Comparison of ENCODE assay signal across 28 cellular contexts in the genomic region with DNA sequence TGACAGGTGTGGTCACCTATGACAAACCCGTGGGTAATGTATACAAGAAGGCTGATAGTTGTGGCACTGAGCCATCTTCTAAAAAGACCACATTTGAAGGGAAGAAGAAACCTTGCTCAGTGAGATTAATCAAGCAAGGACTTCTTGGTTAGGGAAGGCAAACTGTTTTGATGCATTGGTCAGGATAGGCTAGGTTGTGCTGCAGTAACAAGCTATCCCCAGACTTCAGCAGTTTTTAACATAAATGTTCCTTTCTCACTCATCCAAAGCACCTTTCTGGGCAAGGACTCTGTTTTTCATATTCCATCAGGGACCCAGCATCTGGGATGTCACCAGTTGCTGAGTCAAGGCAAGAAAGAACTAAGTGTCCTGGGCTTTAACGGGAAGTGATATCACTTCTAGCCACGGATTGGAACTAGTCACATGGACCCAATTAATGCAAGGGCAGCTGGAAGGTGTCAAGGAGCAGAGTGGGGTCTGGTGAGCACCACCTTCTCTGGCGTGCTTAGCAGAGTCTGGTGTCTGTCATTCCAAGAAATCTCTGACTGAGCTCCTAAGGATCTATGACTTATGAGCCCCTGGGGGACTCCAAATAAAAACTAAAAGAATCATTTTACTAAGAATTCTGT. TPM values are rescaled to one million over a fixed set of nuclear protein-coding genes. Genes with fewer than 3 reads are reported as not detected.
"Had no signal": no experiment of that assay in that cellular context is flagged by ENCODE, and none has a peak within 500 bp of the region (broad histone marks: within the 10 kb centered on the region; RNA-seq: fewer than 3 reads in every experiment).

No MANE protein-coding gene starts in this region.

- H3K4me3 ChIP-seq: body of pancreas, colonic mucosa, dorsolateral prefrontal cortex, gastrocnemius medialis had no signal

- ATAC-seq: activated CD4-positive, alpha-beta T cell treated with anti-CD3 and anti-CD28 coated beads for 36 hours; activated CD8-positive, alpha-beta memory T cell treated with anti-CD3 and anti-CD28 coated beads, Interleukin-2, amount 10 ng/mL, durations not matched to agents 7 days and 5 days; activated CD8-positive, alpha-beta T cell treated with anti-CD3 and anti-CD28 coated beads, Interleukin-2, amount 10 ng/mL, durations not matched to agents 7 days and 5 days; activated T-cell treated with anti-CD3 and anti-CD28 coated beads, Interleukin-2, amount 50 U/mL, for 72 hours; body of pancreas; esophagus mucosa; foreskin keratinocyte had no signal

- H3K27me3 ChIP-seq: body of pancreas, colonic mucosa, gastrocnemius medialis had no signal

- H3K9me3 ChIP-seq: body of pancreas, colonic mucosa, gastrocnemius medialis had no signal

- H3K36me3 Mint-ChIP-seq: activated CD4-positive, alpha-beta memory T cell treated with anti-CD3 and anti-CD28 coated beads for 36 hours; activated naive CD8-positive, alpha-beta T cell had no signal

- H3K27me3 Mint-ChIP-seq: activated naive CD8-positive, alpha-beta T cell had no signal

- H3K27ac ChIP-seq: body of pancreas, colonic mucosa, dorsolateral prefrontal cortex, foreskin keratinocyte, gastrocnemius medialis had no signal

- H3K4me1 ChIP-seq: body of pancreas, colonic mucosa had no signal

- H3K36me3 ChIP-seq: colonic mucosa, gastrocnemius medialis had no signal

- DNase-seq: activated CD4-positive, alpha-beta memory T cell treated with anti-CD3 and anti-CD28 coated beads for 36 hours; activated CD4-positive, alpha-beta T cell treated with anti-CD3 and anti-CD28 coated beads for 36 hours; activated CD4-positive, alpha-beta T cell treated with anti-CD3 and anti-CD28 coated beads, Interleukin-2, amount 10 ng/mL, durations not matched to agents 24 days and 14 days; activated CD4-positive, CD25-positive, alpha-beta regulatory T cell; activated CD4-positive, CD25-positive, alpha-beta regulatory T cell treated with anti-CD3 and anti-CD28 coated beads, Interleukin-2, amount 50 U/mL, for 72 hours; activated CD8-positive, alpha-beta memory T cell treated with anti-CD3 and anti-CD28 coated beads, Interleukin-2, amount 10 ng/mL, durations not matched to agents 7 days and 5 days; activated CD8-positive, alpha-beta memory T cell treated with anti-CD3 and anti-CD28 coated beads, Interleukin-2, amount 50 U/mL, for 4 hours; activated CD8-positive, alpha-beta T cell treated with anti-CD3 and anti-CD28 coated beads, Interleukin-2, amount 10 ng/mL, durations not matched to agents 7 days and 5 days; activated gamma-delta T cell; activated naive CD4-positive, alpha-beta T cell; activated naive CD4-positive, alpha-beta T cell treated with anti-CD3 and anti-CD28 coated beads, Interleukin-2, amount 50 U/mL, for 16 hours; activated T-cell treated with anti-CD3 and anti-CD28 coated beads, Interleukin-2, amount 50 U/mL, for 24 hours; activated T-cell treated with anti-CD3 and anti-CD28 coated beads, Interleukin-2, amount 50 U/mL, for 72 hours; amniotic stem cell; anterior cingulate cortex; central memory CD4-positive, alpha-beta T cell; cerebellar nuclear complex; colonic mucosa; dorsolateral prefrontal cortex; effector memory CD4-positive, alpha-beta T cell; endodermal cell; foreskin keratinocyte; gastrocnemius medialis; T-helper 2 cell had no signal

- H3K9me3 Mint-ChIP-seq: activated CD4-positive, alpha-beta T cell treated with anti-CD3 and anti-CD28 coated beads, Interleukin-2, amount 10 ng/mL, durations not matched to agents 24 days and 14 days; activated T-cell treated with anti-CD3 and anti-CD28 coated beads, Interleukin-2, amount 50 U/mL, for 24 hours had no signal

- H3K27ac Mint-ChIP-seq: activated CD4-positive, alpha-beta memory T cell treated with anti-CD3 and anti-CD28 coated beads for 36 hours; activated CD4-positive, alpha-beta T cell treated with anti-CD3 and anti-CD28 coated beads for 36 hours; activated CD4-positive, alpha-beta T cell treated with anti-CD3 and anti-CD28 coated beads, Interleukin-2, amount 10 ng/mL, durations not matched to agents 24 days and 14 days; activated CD8-positive, alpha-beta memory T cell treated with anti-CD3 and anti-CD28 coated beads, Interleukin-2, amount 10 ng/mL, durations not matched to agents 7 days and 5 days; activated CD8-positive, alpha-beta T cell treated with anti-CD3 and anti-CD28 coated beads, Interleukin-2, amount 10 ng/mL, durations not matched to agents 7 days and 5 days; activated naive CD8-positive, alpha-beta T cell; activated T-cell treated with anti-CD3 and anti-CD28 coated beads, Interleukin-2, amount 50 U/mL, for 24 hours; activated T-cell treated with anti-CD3 and anti-CD28 coated beads, Interleukin-2, amount 50 U/mL, for 72 hours; endodermal cell had no signal

- H3K4me3 Mint-ChIP-seq: activated CD4-positive, alpha-beta memory T cell treated with anti-CD3 and anti-CD28 coated beads for 36 hours; activated CD4-positive, alpha-beta T cell treated with anti-CD3 and anti-CD28 coated beads for 36 hours; activated CD4-positive, alpha-beta T cell treated with anti-CD3 and anti-CD28 coated beads, Interleukin-2, amount 10 ng/mL, durations not matched to agents 24 days and 14 days; activated CD8-positive, alpha-beta memory T cell treated with anti-CD3 and anti-CD28 coated beads, Interleukin-2, amount 10 ng/mL, durations not matched to agents 7 days and 5 days; activated CD8-positive, alpha-beta T cell treated with anti-CD3 and anti-CD28 coated beads, Interleukin-2, amount 10 ng/mL, durations not matched to agents 7 days and 5 days; activated naive CD8-positive, alpha-beta T cell; activated T-cell treated with anti-CD3 and anti-CD28 coated beads, Interleukin-2, amount 50 U/mL, for 24 hours; activated T-cell treated with anti-CD3 and anti-CD28 coated beads, Interleukin-2, amount 50 U/mL, for 72 hours; endodermal cell had no signal

RNA-seq across cellular contexts. Expression of a gene that starts 52.0 kb away (rescaled TPM):
- total RNA-seq: activated CD4-positive, alpha-beta memory T cell treated with anti-CD3 and anti-CD28 coated beads for 36 hours; activated CD4-positive, alpha-beta T cell treated with anti-CD3 and anti-CD28 coated beads for 36 hours; activated CD8-positive, alpha-beta memory T cell treated with anti-CD3 and anti-CD28 coated beads for 36 hours; activated CD8-positive, alpha-beta T cell treated with anti-CD3 and anti-CD28 coated beads, Interleukin-2, amount 10 ng/mL, durations not matched to agents 7 days and 5 days had no signal
